15 cellular contexts compared by ENCODE assay signal in genomic region chr2:95314598-95314963, GRCh38. TPM values are rescaled to one million over a fixed set of nuclear protein-coding genes. Genes with fewer than 3 reads are reported as not detected.
"Had no signal": no experiment of that assay in that cellular context is flagged by ENCODE, and none has a peak within 500 bp of the region (broad histone marks: within the 10 kb centered on the region; RNA-seq: fewer than 3 reads in every experiment).

No MANE protein-coding gene starts in this region.

- H3K36me3 ChIP-seq: adrenal gland, cardiac muscle cell had no signal

- H3K4me3 Mint-ChIP-seq: endodermal cell; stimulated activated memory B cell treated with anti-CD40 and anti-IgM and Interleukin-4, amounts not matched to agents 10 μg/mL and 1 μg/mL and 100 μg/mL, for 72 hours had no signal

- H3K36me3 Mint-ChIP-seq: activated naive CD4-positive, alpha-beta T cell treated with anti-CD3 and anti-CD28 coated beads, Interleukin-2, amount 50 U/mL, for 72 hours; stimulated activated memory B cell treated with anti-CD40 and anti-IgM and Interleukin-4, amounts not matched to agents 10 μg/mL and 1 μg/mL and 100 μg/mL, for 72 hours had no signal

- ATAC-seq: activated CD4-positive, CD25-positive, alpha-beta regulatory T cell treated with anti-CD3 and anti-CD28 coated beads, Interleukin-2, amount 50 U/mL, for 24 hours; stimulated activated memory B cell treated with anti-CD40 and anti-IgM and Interleukin-4, amounts not matched to agents 10 μg/mL and 1 μg/mL and 100 μg/mL, for 72 hours had no signal

- H3K4me1 ChIP-seq: adrenal gland had no signal

- H3K4me3 ChIP-seq: adrenal gland, cardiac muscle cell, skin epidermis had no signal

- H3K4me1 Mint-ChIP-seq: endodermal cell; stimulated activated memory B cell treated with anti-CD40 and anti-IgM and Interleukin-4, amounts not matched to agents 10 μg/mL and 1 μg/mL and 100 μg/mL, for 72 hours had no signal

- H3K9me3 ChIP-seq: adrenal gland had no signal

- H3K9me3 Mint-ChIP-seq: activated naive CD4-positive, alpha-beta T cell treated with anti-CD3 and anti-CD28 coated beads, Interleukin-2, amount 50 U/mL, for 72 hours; endodermal cell; stimulated activated memory B cell treated with anti-CD40 and anti-IgM and Interleukin-4, amounts not matched to agents 10 μg/mL and 1 μg/mL and 100 μg/mL, for 72 hours had no signal

- H3K27me3 ChIP-seq: adrenal gland, cardiac muscle cell had no signal

- H3K27ac Mint-ChIP-seq: activated naive CD4-positive, alpha-beta T cell treated with anti-CD3 and anti-CD28 coated beads, Interleukin-2, amount 50 U/mL, for 72 hours; endodermal cell; progenitor cell of endocrine pancreas; stimulated activated memory B cell treated with anti-CD40 and anti-IgM and Interleukin-4, amounts not matched to agents 10 μg/mL and 1 μg/mL and 100 μg/mL, for 72 hours had no signal

- H3K27ac ChIP-seq: adrenal gland, cardiac muscle cell, epithelial cell of prostate, skin epidermis had no signal

- DNase-seq: activated CD4-positive, alpha-beta T cell treated with anti-CD3 and anti-CD28 coated beads, Interleukin-2, amount 50 U/mL, for 1 hour; activated CD8-positive, alpha-beta memory T cell treated with anti-CD3 and anti-CD28 coated beads for 24 hours; activated gamma-delta T cell; foreskin melanocyte; stimulated activated CD4-positive, alpha-beta T cell treated with anti-CD3 and anti-CD28 coated beads, Interleukin-4, amount 100 ng/mL, for 24 hours had no signal

RNA-seq across cellular contexts. Expression of gene KCNIP3, which starts 17.4 kb away (rescaled TPM):
- total RNA-seq: activated naive CD4-positive, alpha-beta T cell treated with anti-CD3 and anti-CD28 coated beads, Interleukin-2, amount 50 U/mL, for 72 hours; T-helper 1 cell treated with Interleukin-12 subunit alpha and Interleukin-12 subunit beta and Interleukin-4 antibody, amounts not matched to agents 30 ng/mL and 1 ng/mL, for 36 hours had no signal
